Comparison of ENCODE assay signal across 13 cellular contexts in genomic region chr11:95091663-95092062, GRCh38. TPM values are rescaled to one million over a fixed set of nuclear protein-coding genes. Genes with fewer than 3 reads are reported as not detected.
DNase-seq lines count a peak whose midpoint lies in the region; ATAC-seq, FAIRE-seq and TF ChIP-seq lines count a peak whose summit lies in the region.
"Had no signal": no experiment of that assay in that cellular context is flagged by ENCODE, and none has a peak within 500 bp of the region (broad histone marks: within the 10 kb centered on the region; RNA-seq: fewer than 3 reads in every experiment).

No MANE protein-coding gene starts in this region.

- no peak for TF ChIP-seq CTCF in esophagus muscularis mucosa (IDR thresholded peaks at IDR 0.05)

- H3K27ac ChIP-seq in esophagus muscularis mucosa (replicated peaks in 1 of 4) (no peak overlapping the region), substantia nigra (ENCODE audit: low read depth, low read length, poor library complexity, severe bottlenecking) (peak overlapping the region; percentile 95)

- no peaks in the 10 kb centered on the region for H3K27me3 ChIP-seq in esophagus muscularis mucosa
- H3K27me3 ChIP-seq: vagina had no signal

- no peak for FAIRE-seq in urothelium cell line (lab: Jason Lieb, UNC)

- DNase-seq in activated T-cell treated with anti-CD3 and anti-CD28 coated beads, Interleukin-2, amount 50 U/mL, for 4 hours: no peak
- DNase-seq in activated T-cell treated with anti-CD3 and anti-CD28 coated beads, Interleukin-2, amount 50 U/mL, for 48 hours: no peak
- DNase-seq in T-helper 17 cell (no peak), esophagus muscularis mucosa (ENCODE audit: extremely low spot score) (no peak), substantia nigra (lab: John Stamatoyannopoulos, UW) (no peak), urothelium cell line (ENCODE audit: low spot score) (no peak), G401 (ENCODE audit: low spot score) (no peak), OCI-M1 (lab: John Stamatoyannopoulos, UW) (no peak)
- DNase-seq: activated gamma-delta T cell treated with Interleukin-2 at 50 U/mL for 16 hours, DMS79 treated with DMSO at 0.1 percent for 48 hours, NCI-H2081 treated with DMSO at 0.1 percent for 48 hours had no signal

- H3K9me3 ChIP-seq in T-helper 17 cell (ENCODE audit: control insufficient read depth, low read length, poor library complexity, severe bottlenecking) (no peaks in the 10 kb centered on the region), esophagus muscularis mucosa (no peaks in the 10 kb centered on the region)
- H3K9me3 ChIP-seq: vagina had no signal

- no peaks in the 10 kb centered on the region for H3K36me3 ChIP-seq in esophagus muscularis mucosa
- H3K36me3 ChIP-seq: vagina had no signal

- peaks cover 14% of the 10 kb centered on the region for H3K36me3 Mint-ChIP-seq in activated T-cell treated with anti-CD3 and anti-CD28 coated beads, Interleukin-2, amount 50 U/mL, for 4 hours (ENCODE audit: insufficient read depth)
- H3K36me3 Mint-ChIP-seq in T-helper 17 cell (ENCODE audit: low read depth): peaks cover 6% of the 10 kb centered on the region

- no peak for TF ChIP-seq POLR2A in esophagus muscularis mucosa (IDR thresholded peaks at IDR 0.05; ENCODE audit: low read depth)

- peak overlapping the region; percentile 90 for H3K4me3 Mint-ChIP-seq in activated T-cell treated with anti-CD3 and anti-CD28 coated beads, Interleukin-2, amount 50 U/mL, for 4 hours
- peak overlapping the region; percentile 95 for H3K4me3 Mint-ChIP-seq in T-helper 17 cell

- peak overlapping the region in 3 of 4 donors; percentile 84 to 98 (median 90) for H3K4me3 ChIP-seq in esophagus muscularis mucosa

- in situ Hi-C loops in G401 (cut with HindIII; ENCODE audit: low sequenced_read_pairs): no loop called here

- intact Hi-C loops in esophagus muscularis mucosa (cut with DNase I): loop anchor here (5.0 kb wide), 1 partner anchor 46 kb away; no protein-coding TSS in a partner anchor

- H3K4me1 Mint-ChIP-seq in activated T-cell treated with anti-CD3 and anti-CD28 coated beads, Interleukin-2, amount 50 U/mL, for 4 hours (ENCODE audit: low read depth): peaks cover 74% of the 10 kb centered on the region
- H3K4me1 Mint-ChIP-seq in T-helper 17 cell: peaks cover 50% of the 10 kb centered on the region

- no peaks in the 10 kb centered on the region for H3K9me3 Mint-ChIP-seq in activated T-cell treated with anti-CD3 and anti-CD28 coated beads, Interleukin-2, amount 50 U/mL, for 4 hours

- H3K27me3 Mint-ChIP-seq in activated T-cell treated with anti-CD3 and anti-CD28 coated beads, Interleukin-2, amount 50 U/mL, for 4 hours (ENCODE audit: low read depth): no peaks in the 10 kb centered on the region
- H3K27me3 Mint-ChIP-seq in T-helper 17 cell: no peaks in the 10 kb centered on the region

- peaks cover 21 to 46% (median 43%) of the 10 kb centered on the region in 4 donors for H3K4me1 ChIP-seq in esophagus muscularis mucosa

- no peak for TF ChIP-seq EP300 in esophagus muscularis mucosa (IDR thresholded peaks at IDR 0.05)

- ATAC-seq in activated T-cell treated with anti-CD3 and anti-CD28 coated beads, Interleukin-2, amount 50 U/mL, for 4 hours: no peak
- no peak for ATAC-seq in T-helper 17 cell

- no peak overlapping the region for H3K27ac Mint-ChIP-seq in T-helper 17 cell

RNA-seq across cellular contexts. Expression of gene ENDOD1, which starts 2.0 kb away (rescaled TPM):
- 10 to 100 TPM; 15.1 to 30.4 (median 21.0) TPM for total RNA-seq in activated T-cell treated with anti-CD3 and anti-CD28 coated beads, Interleukin-2, amount 50 U/mL, for 4 hours
- total RNA-seq in T-helper 17 cell (10 to 100 TPM in 1 of 2 donors, 1 to 10 TPM in 1; 7.3 to 22.5 TPM), esophagus muscularis mucosa (10 to 100 TPM; 37.6 to 43.2 (median 41.0) TPM)
- 0.64 and 1.2 TPM in 2 replicates for total RNA-seq in G401 (2014; rRNA removed; shearing (Covaris generic))

RNA-seq across cellular contexts. Expression of gene SRSF8, which starts 24.9 kb away (rescaled TPM):
- total RNA-seq in activated T-cell treated with anti-CD3 and anti-CD28 coated beads, Interleukin-2, amount 50 U/mL, for 4 hours: 10 to 100 TPM; 51.7 to 63.4 (median 56.1) TPM
- total RNA-seq in T-helper 17 cell: 10 to 100 TPM; 59.1 to 76.5 TPM
- 10 to 100 TPM; 30.3 to 42.2 (median 34.8) TPM for total RNA-seq in esophagus muscularis mucosa
- 24.3 and 26.4 TPM in 2 replicates for total RNA-seq in G401 (2014; rRNA removed; shearing (Covaris generic))

RNA-seq across cellular contexts. Expression of gene KDM4F, which starts 42.4 kb away (rescaled TPM):
- not detected for total RNA-seq in activated T-cell treated with anti-CD3 and anti-CD28 coated beads, Interleukin-2, amount 50 U/mL, for 4 hours
- not detected for total RNA-seq in T-helper 17 cell
- total RNA-seq in esophagus muscularis mucosa: not detected
- total RNA-seq in G401 (2014; rRNA removed; shearing (Covaris generic)): 0.06 TPM in 1 of 2 replicates, not detected in the other
- total RNA-seq: osteoblast, vagina had no signal
